In the genomic region with DNA sequence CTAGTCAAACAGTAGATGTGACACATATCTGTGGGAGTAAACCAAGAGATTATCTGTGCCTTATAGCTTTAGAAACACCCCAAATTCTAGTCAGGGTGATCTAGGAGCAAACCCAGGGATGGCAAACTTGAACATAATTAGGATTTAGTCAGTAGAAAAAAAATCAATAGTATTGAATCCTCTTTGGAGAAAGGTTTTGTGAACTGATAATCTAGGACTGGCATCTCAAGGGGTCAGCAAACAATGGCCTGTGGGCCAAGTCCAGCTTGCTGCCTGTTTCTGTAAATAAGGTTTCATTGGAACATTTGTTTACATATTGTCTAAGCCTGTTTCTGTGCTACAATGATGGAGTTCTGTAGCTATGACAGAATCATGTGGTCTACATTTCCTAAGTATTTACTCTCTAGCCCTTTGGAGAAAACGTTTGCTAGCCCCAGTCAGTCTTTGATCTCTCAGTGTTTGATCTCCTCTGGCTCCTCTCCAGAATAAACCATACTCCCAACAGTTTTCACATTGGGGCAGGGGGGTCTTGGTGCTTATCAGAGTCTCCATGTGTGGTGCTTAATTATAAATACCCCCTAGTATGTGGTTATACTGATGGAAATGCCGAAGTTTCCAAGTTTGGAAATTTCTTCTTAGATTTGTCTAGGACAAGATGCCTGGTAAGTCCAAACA, we compare ENCODE assay signal across 25 cellular contexts.
"Had no signal": no experiment of that assay in that cellular context is flagged by ENCODE, and none has a peak within 500 bp of the region (broad histone marks: within the 10 kb centered on the region; RNA-seq: fewer than 3 reads in every experiment).

No MANE protein-coding gene starts in this region.

- H3K27ac Mint-ChIP-seq: activated B cell treated with CpG ODN at 0.5 μM for 24 hours; activated CD4-positive, alpha-beta T cell treated with anti-CD3 and anti-CD28 coated beads for 36 hours; activated naive CD4-positive, alpha-beta T cell treated with anti-CD3 and anti-CD28 coated beads, Interleukin-2, amount 50 U/mL, for 72 hours; activated T-cell treated with anti-CD3 and anti-CD28 coated beads, Interleukin-2, amount 50 U/mL, for 24 hours; activated T-helper 17 cell treated with anti-CD3 and anti-CD28 coated beads, Interleukin-2, amount 50 U/mL, for 72 hours; effector memory CD8-positive, alpha-beta T cell; natural killer cell; stimulated activated naive CD8-positive, alpha-beta T cell treated with anti-CD3 and anti-CD28 coated beads, Interleukin-15, Interleukin-2, amounts not matched to agents 100 ng/mL and 50 ng/mL, for 24 hours had no signal

- H3K27me3 Mint-ChIP-seq: activated B cell treated with CpG ODN at 0.5 μM for 24 hours had no signal

- H3K4me1 Mint-ChIP-seq: activated CD4-positive, alpha-beta T cell treated with anti-CD3 and anti-CD28 coated beads for 36 hours; activated T-helper 17 cell treated with anti-CD3 and anti-CD28 coated beads, Interleukin-2, amount 50 U/mL, for 72 hours had no signal

- H3K9me3 Mint-ChIP-seq: activated B cell treated with CpG ODN at 0.5 μM for 24 hours; activated naive CD4-positive, alpha-beta T cell treated with anti-CD3 and anti-CD28 coated beads, Interleukin-2, amount 50 U/mL, for 72 hours; activated T-cell treated with anti-CD3 and anti-CD28 coated beads, Interleukin-2, amount 50 U/mL, for 24 hours; activated T-helper 17 cell treated with anti-CD3 and anti-CD28 coated beads, Interleukin-2, amount 50 U/mL, for 72 hours; effector memory CD8-positive, alpha-beta T cell; natural killer cell; stimulated activated naive CD8-positive, alpha-beta T cell treated with anti-CD3 and anti-CD28 coated beads, Interleukin-15, Interleukin-2, amounts not matched to agents 100 ng/mL and 50 ng/mL, for 24 hours had no signal

- H3K36me3 Mint-ChIP-seq: activated naive CD4-positive, alpha-beta T cell treated with anti-CD3 and anti-CD28 coated beads, Interleukin-2, amount 50 U/mL, for 72 hours; natural killer cell had no signal

- H3K27ac ChIP-seq: ascending aorta, dorsolateral prefrontal cortex, esophagus squamous epithelium, gastrocnemius medialis, left ventricle myocardium inferior, thyroid gland, upper lobe of right lung had no signal

- DNase-seq: activated B cell treated with CpG ODN at 0.5 μM for 24 hours; activated CD4-positive, alpha-beta T cell treated with anti-CD3 and anti-CD28 coated beads for 36 hours; activated CD4-positive, alpha-beta T cell treated with anti-CD3 and anti-CD28 coated beads, Interleukin-2, amount 50 U/mL, for 4 hours; activated CD8-positive, alpha-beta memory T cell treated with anti-CD3 and anti-CD28 coated beads for 24 hours; activated CD8-positive, alpha-beta memory T cell treated with anti-CD3 and anti-CD28 coated beads, Interleukin-2, amount 50 U/mL, for 4 hours; activated T-cell treated with anti-CD3 and anti-CD28 coated beads, Interleukin-2, amount 50 U/mL, for 24 hours; central memory CD4-positive, alpha-beta T cell; dorsolateral prefrontal cortex; effector memory CD8-positive, alpha-beta T cell; esophagus squamous epithelium; gastrocnemius medialis; hypothalamus; left ventricle myocardium inferior; mammary epithelial cell; midbrain; natural killer cell; stimulated activated CD4-positive, alpha-beta T cell treated with anti-CD3 and anti-CD28 coated beads, Interleukin-1b, Interleukin-23, amount 100 ng/mL, for 48 hours; substantia nigra; T-helper 9 cell; thyroid gland; upper lobe of right lung had no signal

- H3K4me3 Mint-ChIP-seq: activated B cell treated with CpG ODN at 0.5 μM for 24 hours; activated CD4-positive, alpha-beta T cell treated with anti-CD3 and anti-CD28 coated beads for 36 hours; activated T-cell treated with anti-CD3 and anti-CD28 coated beads, Interleukin-2, amount 50 U/mL, for 24 hours; activated T-helper 17 cell treated with anti-CD3 and anti-CD28 coated beads, Interleukin-2, amount 50 U/mL, for 72 hours; effector memory CD8-positive, alpha-beta T cell; natural killer cell; stimulated activated naive CD8-positive, alpha-beta T cell treated with anti-CD3 and anti-CD28 coated beads, Interleukin-15, Interleukin-2, amounts not matched to agents 100 ng/mL and 50 ng/mL, for 24 hours had no signal
